In the genomic region with DNA sequence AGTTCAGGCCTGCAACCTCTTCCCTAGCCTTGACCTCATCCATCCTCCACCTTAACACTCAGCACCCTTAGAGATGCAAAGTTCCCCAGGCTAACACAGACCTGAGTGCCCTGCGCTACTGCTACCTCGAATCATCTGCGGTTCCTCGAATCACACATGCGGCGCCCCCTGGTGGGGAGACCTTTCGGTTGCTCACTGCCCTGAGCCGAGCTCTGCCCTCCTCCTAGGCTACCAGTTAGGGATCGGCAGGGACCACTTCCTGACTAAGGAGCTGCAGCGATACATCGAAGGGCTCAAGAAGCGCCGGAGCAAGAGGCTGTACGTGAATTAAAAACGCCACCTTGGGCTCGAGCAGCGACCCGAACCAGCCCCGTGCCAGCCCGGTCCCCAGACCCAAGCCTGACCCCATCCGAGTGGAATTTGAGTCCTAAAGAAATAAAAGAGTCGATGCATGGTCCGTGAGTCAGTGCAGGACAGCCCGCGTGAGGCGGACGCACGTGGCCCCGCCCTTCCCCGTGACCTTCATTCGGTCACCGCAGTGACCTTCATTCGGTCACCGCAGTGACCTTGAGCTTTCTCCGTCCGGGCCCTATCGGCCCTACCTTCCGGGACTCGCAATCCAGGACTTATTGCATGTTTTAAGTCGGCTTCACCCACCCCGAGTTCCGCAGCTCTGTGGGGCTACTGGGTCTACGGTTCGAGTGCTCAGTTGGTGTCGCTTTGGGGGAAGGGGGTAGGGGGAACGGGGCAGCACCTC, we compare ENCODE assay signal across 8 cellular contexts. TPM values are rescaled to one million over a fixed set of nuclear protein-coding genes. Genes with fewer than 3 reads are reported as not detected.
DNase-seq lines count a peak whose midpoint lies in the region; ATAC-seq and TF ChIP-seq lines count a peak whose summit lies in the region.

No MANE protein-coding gene starts in this region.

- 0 to 1% (median 1%) methylated on average over 18 to 46 of the region's 46 CpGs for WGBS in adrenal gland, 4 donors

- POLR2A ChIA-PET in T-cell (lab: Charles Lee) = interaction anchor here in 1 of 2 donors (1.1 kb wide), 1 partner anchor 13 kb away, joined by 10 read pairs; a partner anchor contains a TSS

- H3K4me3 Mint-ChIP-seq in T-cell = peak overlapping the region; percentile 86 to 99 (median 92)
- peak overlapping the region; percentile 79 for H3K4me3 Mint-ChIP-seq in progenitor cell of endocrine pancreas (ENCODE audit: low read depth)

- H3K27me3 Mint-ChIP-seq in T-cell = peaks cover 10 to 23% of the 10 kb centered on the region in 2 donors
- H3K27me3 Mint-ChIP-seq in progenitor cell of endocrine pancreas = peaks cover 25% of the 10 kb centered on the region

- H3K4me3 ChIP-seq in GM12875 (ENCODE audit: low read depth, low read length) (peak overlapping the region; percentile 59), adrenal gland (peak overlapping the region in 3 of 4 donors; percentile 41 to 91 (median 48))

- DNase-seq in NCI-H1436 treated with DMSO at 0.1 percent for 48 hours (lab: John Stamatoyannopoulos, UW) = peak; percentile 70
- peak; percentile 77 to 96 (median 90) for DNase-seq in T-cell
- peak; percentile 89 to 97 (median 95) for DNase-seq in adrenal gland
- DNase-seq in left cardiac atrium = peak; percentile 96
- DNase-seq in progenitor cell of endocrine pancreas (ENCODE audit: low spot score, unreplicated experiment) = peak; percentile 82
- DNase-seq in ureter (ENCODE audit: low spot score) = peak; percentile 95

- peaks cover 23 to 40% of the 10 kb centered on the region in 2 donors for H3K4me1 ChIP-seq in adrenal gland (replicated peaks in 1 of 2)

- H3K27ac ChIP-seq in adrenal gland = peak overlapping the region; percentile 88 to 95 (median 90)

- peaks cover 8% of the 10 kb centered on the region for H3K27me3 ChIP-seq in adrenal gland

- intact Hi-C loops in adrenal gland (cut with DNase I) = no loop called here
- intact Hi-C loops in left cardiac atrium (cut with DNase I) = loop anchor here (5.0 to 10.0 kb wide), 3 partner anchors 52 to 102 kb away; a partner anchor contains a TSS

- TF ChIP-seq POLR2A in adrenal gland (IDR thresholded peaks at IDR 0.05) = peak in 1 of 2 donors; percentile 57

- H3K36me3 Mint-ChIP-seq in T-cell (peaks cover 3% of the 10 kb centered on the region), progenitor cell of endocrine pancreas (ENCODE audit: insufficient read depth) (no peaks in the 10 kb centered on the region)

- TF ChIP-seq CTCF in GM12875 (IDR thresholded peaks at IDR 0.05; ENCODE audit: borderline replicate concordance, insufficient read depth, low read depth, low read length) (peak; percentile 94), adrenal gland (IDR thresholded peaks at IDR 0.05) (peak; percentile 79 to 94 (median 88)), progenitor cell of endocrine pancreas (IDR thresholded peaks at IDR 0.05; ENCODE audit: unreplicated experiment) (peak; percentile 85)

- H3K9me3 Mint-ChIP-seq in T-cell = no peaks in the 10 kb centered on the region
- H3K9me3 Mint-ChIP-seq in progenitor cell of endocrine pancreas (ENCODE audit: low read depth) = no peaks in the 10 kb centered on the region

- H3K27ac Mint-ChIP-seq in T-cell (peak overlapping the region; percentile 94), progenitor cell of endocrine pancreas (peak overlapping the region; percentile 95)

- ATAC-seq in HG02763 (IDR thresholded peaks at IDR 0.05; ENCODE audit: unreplicated experiment) = peak; percentile 15
- ATAC-seq in T-cell (replicated peaks in 1 of 4) = peak; percentile 24 to 33 (median 31)
- peak; percentile 43 to 57 for ATAC-seq in left cardiac atrium

- CTCF ChIA-PET in T-cell (lab: Charles Lee) = interaction anchor here (0.6 to 5.8 kb wide), 14 partner anchors 10 to 1639 kb away, joined by 3 to 122 read pairs (median 7); a partner anchor contains a TSS

- H3K9me3 ChIP-seq in adrenal gland (replicated peaks in 1 of 3) = no peaks in the 10 kb centered on the region

- H3K36me3 ChIP-seq in adrenal gland (replicated peaks in 1 of 2) = no peaks in the 10 kb centered on the region

- peaks cover 36 to 40% (median 38%) of the 10 kb centered on the region in 3 donors for H3K4me1 Mint-ChIP-seq in T-cell
- H3K4me1 Mint-ChIP-seq in progenitor cell of endocrine pancreas (ENCODE audit: low read depth) = peaks cover 14% of the 10 kb centered on the region

RNA-seq across cellular contexts. Expression of a gene that starts 0.8 kb away (rescaled TPM):
- 10 to 100 TPM; 20.2 to 43.1 (median 39.7) TPM for total RNA-seq in T-cell
- 10 to 100 TPM; 33.2 to 74.4 (median 58.7) TPM for total RNA-seq in adrenal gland
- 10 to 100 TPM; 18.2 to 62.1 (median 56.0) TPM for polyA plus RNA-seq in adrenal gland
- 100 to 1,000 TPM; 147 to 150 TPM for total RNA-seq in left cardiac atrium
- total RNA-seq in progenitor cell of endocrine pancreas = 28.1 and 31.4 TPM in 2 replicates
- total RNA-seq in ureter = 82.8 TPM

RNA-seq across cellular contexts. Expression of a gene that starts 4.3 kb away (rescaled TPM):
- total RNA-seq in T-cell (under 1 TPM in 1 of 5 donors, not detected in 4; 0.40 TPM), adrenal gland (under 1 TPM in 1 of 8 donors, not detected in 7; 0.69 TPM), left cardiac atrium (under 1 TPM in 1 of 2 donors, not detected in 1; 0.32 TPM), progenitor cell of endocrine pancreas (not detected in 2 replicates), ureter (not detected)
- polyA plus RNA-seq in adrenal gland = 1 to 10 TPM in 1 of 3 donors, under 1 TPM in 1, not detected in 1; 0.74 to 1.2 TPM

RNA-seq across cellular contexts. Expression of a gene that starts 12.9 kb away (rescaled TPM):
- total RNA-seq in T-cell = 100 to 1,000 TPM; 104 to 177 (median 151) TPM
- 100 to 1,000 TPM; 286 to 991 (median 377) TPM for total RNA-seq in adrenal gland
- polyA plus RNA-seq in adrenal gland = 100 to 1,000 TPM; 362 to 855 (median 658) TPM
- 100 to 1,000 TPM in 1 of 2 donors, 10 to 100 TPM in 1; 94.1 to 101 TPM for total RNA-seq in left cardiac atrium
- total RNA-seq in progenitor cell of endocrine pancreas = 137 and 149 TPM in 2 replicates
- 156 TPM for total RNA-seq in ureter

RNA-seq across cellular contexts. Expression of a gene that starts 13.4 kb away (rescaled TPM):
- total RNA-seq in T-cell (under 1 TPM in 3 of 5 donors, not detected in 2; 0.22 to 0.35 (median 0.33) TPM), adrenal gland (under 1 TPM in 1 of 8 donors, not detected in 7; 0.54 TPM), left cardiac atrium (under 1 TPM in 1 of 2 donors, not detected in 1; 0.13 TPM), progenitor cell of endocrine pancreas (0.62 TPM in 1 of 2 replicates, not detected in the other), ureter (not detected)
- under 1 TPM in 1 of 3 donors, not detected in 2; 0.10 TPM for polyA plus RNA-seq in adrenal gland

RNA-seq across cellular contexts. Expression of a gene that starts 13.4 kb away (rescaled TPM):
- total RNA-seq in T-cell = 10 to 100 TPM; 35.8 to 86.7 (median 71.7) TPM
- total RNA-seq in adrenal gland = 100 to 1,000 TPM; 324 to 684 (median 429) TPM
- polyA plus RNA-seq in adrenal gland = 100 to 1,000 TPM; 403 to 713 (median 555) TPM
- total RNA-seq in left cardiac atrium = 100 to 1,000 TPM; 264 to 298 TPM
- 157 and 171 TPM in 2 replicates for total RNA-seq in progenitor cell of endocrine pancreas
- 255 TPM for total RNA-seq in ureter

Comparison
In these comparisons a context has a peak if more than half of its experiments do, and no peak if none do; other contexts are left out.
1. Peak in every context shown above with its lines: DNase-seq, ATAC-seq, H3K4me3 ChIP-seq and H3K27ac ChIP-seq.
2. intact Hi-C loops: an anchor here in left cardiac atrium (5.0 to 10.0 kb wide); none called in adrenal gland.